Comparison of ENCODE assay signal across 11 cellular contexts in genomic region chr2:37641582-37642111, GRCh38. TPM values are rescaled to one million over a fixed set of nuclear protein-coding genes. Genes with fewer than 3 reads are reported as not detected.
DNase-seq lines count a peak whose midpoint lies in the region; ATAC-seq and TF ChIP-seq lines count a peak whose summit lies in the region.
"Had no signal": no experiment of that assay in that cellular context is flagged by ENCODE, and none has a peak within 500 bp of the region (broad histone marks: within the 10 kb centered on the region; RNA-seq: fewer than 3 reads in every experiment).

No MANE protein-coding gene starts in this region.

- H3K36me3 Mint-ChIP-seq in chondrocyte (ENCODE audit: low read depth), result peaks cover 30% of the 10 kb centered on the region

- H3K9me3 Mint-ChIP-seq in chondrocyte (ENCODE audit: low read depth), result no peaks in the 10 kb centered on the region

- H3K27me3 Mint-ChIP-seq in chondrocyte (ENCODE audit: low read depth), result no peaks in the 10 kb centered on the region

- WGBS in psoas muscle, 3 donors, result 11 to 20% (median 20%) methylated on average over 7 of the region's 7 CpGs

- H3K27ac ChIP-seq in psoas muscle (peak overlapping the region; percentile 49), tibial artery (no peak overlapping the region)
- H3K27ac ChIP-seq: breast epithelium, suprapubic skin had no signal

- TF ChIP-seq CTCF in chondrocyte (IDR thresholded peaks at IDR 0.05) (no peak), psoas muscle (IDR thresholded peaks at IDR 0.05) (no peak), tibial artery (IDR thresholded peaks at IDR 0.05) (no peak)

- no peak overlapping the region for H3K4me3 ChIP-seq in psoas muscle
- H3K4me3 ChIP-seq in tibial artery, result no peak overlapping the region
- H3K4me3 ChIP-seq: breast epithelium, right atrium auricular region, suprapubic skin had no signal

- H3K9me3 ChIP-seq in psoas muscle (no peaks in the 10 kb centered on the region), tibial artery (no peaks in the 10 kb centered on the region)
- H3K9me3 ChIP-seq: breast epithelium, right atrium auricular region, suprapubic skin had no signal

- H3K36me3 ChIP-seq in psoas muscle (ENCODE audit: insufficient read depth in 1 of 2, low read depth in 1 of 2) (peaks cover 3 to 48% of the 10 kb centered on the region in 2 donors), tibial artery (peaks cover 14 to 18% (median 18%) of the 10 kb centered on the region in 3 donors)
- H3K36me3 ChIP-seq: breast epithelium had no signal

- peak; percentile 48 for DNase-seq in Daoy (ENCODE audit: low read depth)
- DNase-seq in M059J (ENCODE audit: low read depth), result peak; percentile 54
- DNase-seq in chondrocyte (ENCODE audit: low spot score), result no peak
- DNase-seq in psoas muscle, result no peak
- DNase-seq in tibial artery, result no peak
- DNase-seq in NCI-H526 treated with DMSO at 0.1 percent for 48 hours (lab: John Stamatoyannopoulos, UW), result no peak
- no peak for DNase-seq in COLO829 (ENCODE audit: low spot score)
- DNase-seq: midbrain had no signal

- peak overlapping the region; percentile 53 for H3K27ac Mint-ChIP-seq in chondrocyte (ENCODE audit: unreplicated experiment)

- intact Hi-C loops in psoas muscle (cut with DNase I), result no loop called here
- intact Hi-C loops in tibial artery (cut with DNase I; ENCODE audit: low total_unique reads), result no loop called here

- H3K27me3 ChIP-seq in psoas muscle (ENCODE audit: insufficient read depth in 3 of 3, low read length in 2 of 3), result no peaks in the 10 kb centered on the region
- no peaks in the 10 kb centered on the region for H3K27me3 ChIP-seq in tibial artery
- H3K27me3 ChIP-seq: breast epithelium, right atrium auricular region, suprapubic skin had no signal

- no peak overlapping the region for H3K4me3 Mint-ChIP-seq in chondrocyte (ENCODE audit: unreplicated experiment)

- peaks cover 60% of the 10 kb centered on the region for H3K4me1 Mint-ChIP-seq in chondrocyte (ENCODE audit: low read depth)

- peaks cover 47% of the 10 kb centered on the region for H3K4me1 ChIP-seq in psoas muscle
- peaks cover 0 to 45% (median 22%) of the 10 kb centered on the region in 4 donors for H3K4me1 ChIP-seq in tibial artery
- H3K4me1 ChIP-seq: breast epithelium had no signal

- ATAC-seq in psoas muscle, result no peak

RNA-seq across cellular contexts. Expression of gene CDC42EP3, which starts 29.8 kb away (rescaled TPM):
- total RNA-seq in Daoy (2014; rRNA removed; shearing (Covaris generic)), result 47.8 and 50.5 TPM in 2 replicates
- 63.4 and 78.4 TPM in 2 replicates for total RNA-seq in M059J (2014; rRNA removed; shearing (Covaris generic))
- total RNA-seq in chondrocyte (60.3 to 97.8 TPM (median 91.2 TPM) in 3 replicates), psoas muscle (100 to 1,000 TPM in 1 of 4 donors, 10 to 100 TPM in 3; 50.9 to 174 (median 68.6) TPM)
- 10 to 100 TPM in 2 of 3 donors, 1 to 10 TPM in 1; 8.8 to 47.8 (median 32.5) TPM for polyA plus RNA-seq in psoas muscle

Comparison
In these comparisons a context has a peak if more than half of its experiments do, and no peak if none do; other contexts are left out.
1. DNase-seq: peak in Daoy (single experiment) and M059J (single experiment); none in chondrocyte (single experiment), psoas muscle (0 of 2), tibial artery (0 of 2), NCI-H526 treated with DMSO at 0.1 percent for 48 hours (single experiment) and COLO829 (single experiment).